2 cellular contexts compared by ENCODE assay signal in genomic region chr12:50403001-50403440, GRCh38.
TF ChIP-seq lines count a peak whose summit lies in the region.

No MANE protein-coding gene starts in this region.

TF ChIP-seq in IMR-90, 13 proteins besides CTCF, POLR2A, EP300 and RAD21:
- TF ChIP-seq MAZ (IDR thresholded peaks at IDR 0.05; ENCODE audit: borderline replicate concordance, low read depth, low read length) = no peak
- TF ChIP-seq FOS (IDR thresholded peaks at IDR 0.05; ENCODE audit: low read depth, low read length) = no peak
- TF ChIP-seq CHD1 (IDR thresholded peaks at IDR 0.05; ENCODE audit: low read depth, low read length) = no peak
- no peak for TF ChIP-seq USF2 (IDR thresholded peaks at IDR 0.05; ENCODE audit: low read depth, low read length)
- TF ChIP-seq SMC3 (IDR thresholded peaks at IDR 0.05; ENCODE audit: low read depth, low read length) = no peak
- no peak for TF ChIP-seq BHLHE40 (IDR thresholded peaks at IDR 0.05; ENCODE audit: low read depth, low read length)
- TF ChIP-seq ELK1 (IDR thresholded peaks at IDR 0.05; ENCODE audit: borderline replicate concordance, low read depth, low read length) = no peak

TF ChIP-seq in GM12878, 131 proteins besides CTCF, POLR2A, EP300 and RAD21:
- TF ChIP-seq NRF1 (conservative IDR thresholded peaks at IDR 0.05; ENCODE audit: low read depth, low read length) (no peak), TAF1 (IDR thresholded peaks at IDR 0.05; ENCODE audit: borderline replicate concordance, low read depth, low read length) (no peak), CEBPZ (IDR thresholded peaks at IDR 0.05; ENCODE audit: low read depth, low read length) (no peak), RBBP5 (conservative IDR thresholded peaks at IDR 0.05) (no peak), MTA2 (IDR thresholded peaks at IDR 0.05; ENCODE audit: low read depth) (no peak), E2F8 (IDR thresholded peaks at IDR 0.05; ENCODE audit: low read depth, partially characterized antibody) (no peak), DPF2 (IDR thresholded peaks at IDR 0.05) (no peak), LARP7 (IDR thresholded peaks at IDR 0.05) (no peak), RCOR1 (conservative IDR thresholded peaks at IDR 0.05; ENCODE audit: low read depth, low read length) (no peak), BCLAF1 (IDR thresholded peaks at IDR 0.05) (no peak), HCFC1 (IDR thresholded peaks at IDR 0.05; ENCODE audit: low read length) (no peak), MYC (IDR thresholded peaks at IDR 0.05; ENCODE audit: insufficient read depth, insufficient read length, insufficient replicate concordance, low read length, severe bottlenecking) (no peak), BCL11A (IDR thresholded peaks at IDR 0.05; ENCODE audit: low read depth, low read length) (no peak), BACH1 (IDR thresholded peaks at IDR 0.05; ENCODE audit: borderline replicate concordance) (no peak), HSF1 (IDR thresholded peaks at IDR 0.05; ENCODE audit: low read depth, low read length) (no peak), ZNF217 (IDR thresholded peaks at IDR 0.05) (no peak), USF2 (IDR thresholded peaks at IDR 0.05; ENCODE audit: borderline replicate concordance, low read depth, low read length) (no peak), GATAD2B (conservative IDR thresholded peaks at IDR 0.05; ENCODE audit: low read depth) (no peak), SMC3 (IDR thresholded peaks at IDR 0.05; ENCODE audit: borderline replicate concordance, low read length) (no peak), NBN (IDR thresholded peaks at IDR 0.05) (no peak)
TF ChIP-seq in GM12878: peak in this region for 0.
